In the genomic region with DNA sequence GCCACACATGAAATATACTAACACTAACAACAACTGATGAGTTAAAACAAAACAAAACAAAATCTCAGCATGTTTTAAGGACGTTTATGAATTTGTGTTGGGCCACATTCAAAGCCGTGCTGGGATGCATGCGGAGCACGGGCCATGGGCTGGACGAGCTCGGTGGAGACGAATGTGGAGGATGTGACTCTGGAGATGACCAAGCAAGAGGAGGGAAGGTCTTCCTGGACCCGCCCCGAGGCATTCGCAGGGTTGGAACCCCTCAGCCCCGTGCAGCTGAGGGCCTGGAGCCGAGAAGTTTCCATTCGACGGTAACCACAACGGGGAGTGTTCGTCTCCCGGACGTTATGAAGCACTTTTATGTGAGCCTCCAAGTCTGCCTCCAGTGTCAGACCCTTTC, we compare ENCODE assay signal across 6 cellular contexts.
"Had no signal": no experiment of that assay in that cellular context is flagged by ENCODE, and none has a peak within 500 bp of the region (broad histone marks: within the 10 kb centered on the region; RNA-seq: fewer than 3 reads in every experiment).

No MANE protein-coding gene starts in this region.

- H3K27me3 Mint-ChIP-seq: IgD-negative memory B cell had no signal

- H3K27ac Mint-ChIP-seq: H9, IgD-negative memory B cell had no signal

- H3K27ac ChIP-seq: HL-60 had no signal

- H3K4me3 Mint-ChIP-seq: H9, IgD-negative memory B cell had no signal

- DNase-seq: GOT3, H9, HCEC 1CT, KBM-7 had no signal

- H3K36me3 Mint-ChIP-seq: IgD-negative memory B cell had no signal

- H3K9me3 Mint-ChIP-seq: IgD-negative memory B cell had no signal
